Comparison of ENCODE assay signal across 8 cellular contexts in genomic region chr10:93465806-93466675, GRCh38. TPM values are rescaled to one million over a fixed set of nuclear protein-coding genes. Genes with fewer than 3 reads are reported as not detected.
A peak's percentile ranks its signal among the peaks of the same experiment; 100 is the strongest.
DNase-seq lines count a peak whose midpoint lies in the region; ATAC-seq and TF ChIP-seq lines count a peak whose summit lies in the region.

No MANE protein-coding gene starts in this region.

- DNase-seq in GM23338 (ENCODE audit: low spot score) (no peak), RPMI8226 (peak; percentile 9), fibroblast of mammary gland (ENCODE audit: low read depth) (peak; percentile 97), ovary (peak in 4 of 5 donors; percentile 26 to 65 (median 53)), DMS114 treated with DMSO at 0.1 percent for 48 hours (lab: John Stamatoyannopoulos, UW; ENCODE audit: unreplicated experiment) (no peak), H7 (no peak)
- DNase-seq in activated naive CD8-positive, alpha-beta T cell treated with anti-CD3 and anti-CD28 coated beads for 36 hours = no peak
- DNase-seq in stimulated activated naive CD4-positive, alpha-beta T cell treated with Interleukin-2 at 50 U/mL for 16 hours (lab: John Stamatoyannopoulos, UW) = no peak

- H3K79me2 ChIP-seq in GM23338 (replicated peaks; ENCODE audit: insufficient read depth) = no peaks in the 10 kb centered on the region

- H3K9me3 Mint-ChIP-seq in GM23338 = no peaks in the 10 kb centered on the region
- H3K9me3 Mint-ChIP-seq in activated naive CD8-positive, alpha-beta T cell treated with anti-CD3 and anti-CD28 coated beads for 36 hours = no peaks in the 10 kb centered on the region

- peak overlapping the region; percentile 78; the same call in 1 of the 2 replicates for H2AFZ ChIP-seq in GM23338

- H3K27ac ChIP-seq in GM23338 (ENCODE audit: low read depth) (no peak overlapping the region), ovary (peak overlapping the region; percentile 43 to 47)

- no peak for TF ChIP-seq EP300 in ovary (IDR thresholded peaks at IDR 0.05)

- ATAC-seq in GM23338 = no peak; the same call in 2 of the 3 replicates

- intact Hi-C loops in ovary (cut with DNase I) = no loop called here

- WGBS in ovary, 3 donors = 42 to 60% (median 48%) methylated on average over 8 of the region's 8 CpGs

- H3K36me3 ChIP-seq in GM23338 (ENCODE audit: insufficient read depth) (no peaks in the 10 kb centered on the region), ovary (no peaks in the 10 kb centered on the region), H7 (replicated peaks; ENCODE audit: control insufficient read depth, insufficient read depth, low read length) (no peaks in the 10 kb centered on the region)

- peaks cover 8% of the 10 kb centered on the region; the same call in 2 of the 3 replicates for H3K4me1 Mint-ChIP-seq in GM23338
- H3K4me1 Mint-ChIP-seq in activated naive CD8-positive, alpha-beta T cell treated with anti-CD3 and anti-CD28 coated beads for 36 hours = peaks cover 6% of the 10 kb centered on the region

- no peak overlapping the region for H3K27ac Mint-ChIP-seq in GM23338
- H3K27ac Mint-ChIP-seq in activated naive CD8-positive, alpha-beta T cell treated with anti-CD3 and anti-CD28 coated beads for 36 hours = no peak overlapping the region

- H3K9me2 ChIP-seq in GM23338 (ENCODE audit: insufficient read depth) = no peaks in the 10 kb centered on the region

- no peak overlapping the region for H3K4me3 ChIP-seq in GM23338
- no peak overlapping the region for H3K4me3 ChIP-seq in fibroblast of mammary gland (ENCODE audit: control insufficient read depth, low read depth, low read length)
- no peak overlapping the region for H3K4me3 ChIP-seq in ovary
- H3K4me3 ChIP-seq in H7 (ENCODE audit: insufficient read depth, low read depth, low read length) = no peak overlapping the region

- peaks cover 4% of the 10 kb centered on the region; the same call in 1 of the 2 replicates for H3K4me1 ChIP-seq in GM23338 (ENCODE audit: insufficient read depth)
- peaks cover 6% of the 10 kb centered on the region for H3K4me1 ChIP-seq in ovary (ENCODE audit: insufficient read depth)

- TF ChIP-seq POLR2A in ovary (IDR thresholded peaks at IDR 0.05) = no peak

- no peaks in the 10 kb centered on the region for H3F3A ChIP-seq in GM23338 (replicated peaks; ENCODE audit: low read depth)

- peaks cover 2% of the 10 kb centered on the region for H3K27me3 Mint-ChIP-seq in GM23338 (ENCODE audit: insufficient read depth, low read depth, poor library complexity)
- no peaks in the 10 kb centered on the region for H3K27me3 Mint-ChIP-seq in activated naive CD8-positive, alpha-beta T cell treated with anti-CD3 and anti-CD28 coated beads for 36 hours

- H3K4me3 Mint-ChIP-seq in GM23338 = no peak overlapping the region
- H3K4me3 Mint-ChIP-seq in activated naive CD8-positive, alpha-beta T cell treated with anti-CD3 and anti-CD28 coated beads for 36 hours = no peak overlapping the region

- no peaks in the 10 kb centered on the region for H3K36me3 Mint-ChIP-seq in GM23338 (ENCODE audit: low read depth)
- peaks cover 3% of the 10 kb centered on the region for H3K36me3 Mint-ChIP-seq in activated naive CD8-positive, alpha-beta T cell treated with anti-CD3 and anti-CD28 coated beads for 36 hours

- H3K4me2 ChIP-seq in GM23338 = no peak overlapping the region

- no peak for TF ChIP-seq CTCF in GM23338 (conservative IDR thresholded peaks at IDR 0.05; ENCODE audit: low read depth in 2 of 2)
- no peak for TF ChIP-seq CTCF in fibroblast of mammary gland (conservative IDR thresholded peaks at IDR 0.05; ENCODE audit: control insufficient read depth, insufficient read depth, low read depth, low read length)
- TF ChIP-seq CTCF in ovary (IDR thresholded peaks at IDR 0.05) = no peak

- no peaks in the 10 kb centered on the region for H4K20me1 ChIP-seq in GM23338 (replicated peaks; ENCODE audit: insufficient read depth)

- H3K27me3 ChIP-seq in GM23338 (ENCODE audit: insufficient read depth) (no peaks in the 10 kb centered on the region), ovary (no peaks in the 10 kb centered on the region), H7 (ENCODE audit: control insufficient read depth, insufficient read depth, low read length) (no peaks in the 10 kb centered on the region)

- no peaks in the 10 kb centered on the region for H3K9me3 ChIP-seq in ovary

TF ChIP-seq in GM23338, 12 proteins besides CTCF, POLR2A, EP300 and RAD21 (continues in another document):
- TF ChIP-seq POLR2AphosphoS5 (IDR thresholded peaks at IDR 0.05; ENCODE audit: low read depth) (no peak), CREB1 (CRISPR knock-in tag; IDR thresholded peaks at IDR 0.05; ENCODE audit: low read depth) (no peak), NANOG (IDR thresholded peaks at IDR 0.05; ENCODE audit: borderline replicate concordance) (no peak), EZH2phosphoT487 (IDR thresholded peaks at IDR 0.05; ENCODE audit: unreplicated experiment) (no peak), ETS1 (IDR thresholded peaks at IDR 0.05) (no peak), REST (IDR thresholded peaks at IDR 0.05; ENCODE audit: unreplicated experiment) (no peak), ZNF331 (CRISPR knock-in tag; IDR thresholded peaks at IDR 0.05; ENCODE audit: low read depth) (no peak), EZH2 (IDR thresholded peaks at IDR 0.05; ENCODE audit: low read depth, unreplicated experiment) (no peak), STAT1 (IDR thresholded peaks at IDR 0.05; ENCODE audit: unreplicated experiment) (no peak)

RNA-seq across cellular contexts. Expression of gene MYOF, which starts 16.1 kb away (rescaled TPM):
- 0.54 and 1.4 TPM in 2 replicates for total RNA-seq in GM23338 (2014; rRNA removed; shearing (Covaris generic))
- polyA plus RNA-seq in GM23338 (2016; fragmentation: Nextera tagmentation; extraction: Ambion mirVana) (0.45 and 0.82 TPM in 2 replicates), ovary (10 to 100 TPM in 1 of 2 donors, 1 to 10 TPM in 1; 7.9 to 89.0 TPM)
- total RNA-seq in ovary = 10 to 100 TPM; 14.9 to 78.4 (median 45.7) TPM
- total RNA-seq in activated naive CD8-positive, alpha-beta T cell treated with anti-CD3 and anti-CD28 coated beads for 36 hours = 10 to 100 TPM; 22.1 to 22.8 TPM
- 2.8 and 3.0 TPM in 2 replicates for total RNA-seq in H7 (2014; rRNA removed; shearing (Covaris generic))

RNA-seq across cellular contexts. Expression of gene CEP55, which starts 30.4 kb away (rescaled TPM):
- 15.0 and 22.4 TPM in 2 replicates for total RNA-seq in GM23338 (2014; rRNA removed; shearing (Covaris generic))
- polyA plus RNA-seq in GM23338 (2016; fragmentation: Nextera tagmentation; extraction: Ambion mirVana) = 12.4 and 13.2 TPM in 2 replicates
- 1 to 10 TPM in 1 of 7 donors, under 1 TPM in 4, not detected in 2; 0.12 to 2.0 (median 0.33) TPM for total RNA-seq in ovary
- 1 to 10 TPM in 1 of 2 donors, under 1 TPM in 1; 0.29 to 1.3 TPM for polyA plus RNA-seq in ovary
- total RNA-seq in activated naive CD8-positive, alpha-beta T cell treated with anti-CD3 and anti-CD28 coated beads for 36 hours = 10 to 100 TPM; 47.6 to 52.0 TPM
- 41.8 and 46.0 TPM in 2 replicates for total RNA-seq in H7 (2014; rRNA removed; shearing (Covaris generic))

Comparison
In these comparisons a context has a peak if more than half of its experiments do, and no peak if none do; other contexts are left out.
1. DNase-seq: peak in RPMI8226 (single experiment), fibroblast of mammary gland (single experiment) and ovary (4 of 5); none in GM23338 (single experiment), activated naive CD8-positive, alpha-beta T cell treated with anti-CD3 and anti-CD28 coated beads for 36 hours (single experiment), DMS114 treated with DMSO at 0.1 percent for 48 hours (single experiment), stimulated activated naive CD4-positive, alpha-beta T cell treated with Interleukin-2 at 50 U/mL for 16 hours (single experiment) and H7 (single experiment).